Comparison of ENCODE assay signal across 22 cellular contexts in the genomic region with DNA sequence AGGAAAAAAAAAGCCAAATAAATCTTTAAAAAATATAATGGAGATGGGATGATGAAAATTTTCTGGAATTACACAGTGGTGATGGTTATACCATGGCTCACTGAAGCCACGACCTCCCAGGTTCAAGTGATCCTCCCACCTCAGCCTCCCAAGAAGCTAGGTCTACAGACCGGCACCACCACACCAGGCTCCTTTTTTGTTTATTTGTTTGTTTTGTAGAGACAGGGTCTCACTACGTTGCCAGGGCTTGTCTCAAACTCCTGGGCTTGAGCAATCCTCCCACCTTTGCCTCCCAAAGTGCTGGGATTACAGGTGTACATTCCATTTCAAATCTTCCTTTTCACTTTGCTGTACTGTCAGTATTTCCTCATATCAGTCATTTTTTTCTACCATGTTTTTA.
"Had no signal": no experiment of that assay in that cellular context is flagged by ENCODE, and none has a peak within 500 bp of the region (broad histone marks: within the 10 kb centered on the region; RNA-seq: fewer than 3 reads in every experiment).

No MANE protein-coding gene starts in this region.

- H3K36me3 ChIP-seq: colonic mucosa, esophagus muscularis mucosa, esophagus squamous epithelium, gastrocnemius medialis, gastroesophageal sphincter, heart left ventricle, heart right ventricle had no signal

- H3K4me3 ChIP-seq: colonic mucosa, dorsolateral prefrontal cortex, esophagus muscularis mucosa, esophagus squamous epithelium, gastrocnemius medialis, gastroesophageal sphincter, heart left ventricle, heart right ventricle had no signal

- DNase-seq: colonic mucosa; cortex of kidney; dermis blood vessel endothelial cell; dorsolateral prefrontal cortex; effector CD4-positive, alpha-beta T cell; effector CD8-positive, alpha-beta T cell; effector memory CD4-positive, alpha-beta T cell; effector memory CD8-positive, alpha-beta T cell; endodermal cell; erythroblast; esophagus squamous epithelium; foreskin fibroblast; foreskin keratinocyte; foreskin melanocyte; gastrocnemius medialis; glutamatergic neuron; head of caudate nucleus; heart left ventricle; heart right ventricle had no signal

- H3K9me3 ChIP-seq: colonic mucosa, esophagus muscularis mucosa, esophagus squamous epithelium, gastrocnemius medialis, gastroesophageal sphincter, heart left ventricle, heart right ventricle had no signal

- H3K4me1 ChIP-seq: colonic mucosa, esophagus squamous epithelium, foreskin keratinocyte, gastrocnemius medialis, gastroesophageal sphincter had no signal

- H3K27ac ChIP-seq: colonic mucosa, dorsolateral prefrontal cortex, epithelial cell of prostate, esophagus muscularis mucosa, esophagus squamous epithelium, foreskin keratinocyte, gastrocnemius medialis, gastroesophageal sphincter, heart left ventricle, heart right ventricle had no signal

- H3K27me3 ChIP-seq: colonic mucosa, gastrocnemius medialis had no signal
